Comparison of ENCODE assay signal across 8 cellular contexts in the genomic region with DNA sequence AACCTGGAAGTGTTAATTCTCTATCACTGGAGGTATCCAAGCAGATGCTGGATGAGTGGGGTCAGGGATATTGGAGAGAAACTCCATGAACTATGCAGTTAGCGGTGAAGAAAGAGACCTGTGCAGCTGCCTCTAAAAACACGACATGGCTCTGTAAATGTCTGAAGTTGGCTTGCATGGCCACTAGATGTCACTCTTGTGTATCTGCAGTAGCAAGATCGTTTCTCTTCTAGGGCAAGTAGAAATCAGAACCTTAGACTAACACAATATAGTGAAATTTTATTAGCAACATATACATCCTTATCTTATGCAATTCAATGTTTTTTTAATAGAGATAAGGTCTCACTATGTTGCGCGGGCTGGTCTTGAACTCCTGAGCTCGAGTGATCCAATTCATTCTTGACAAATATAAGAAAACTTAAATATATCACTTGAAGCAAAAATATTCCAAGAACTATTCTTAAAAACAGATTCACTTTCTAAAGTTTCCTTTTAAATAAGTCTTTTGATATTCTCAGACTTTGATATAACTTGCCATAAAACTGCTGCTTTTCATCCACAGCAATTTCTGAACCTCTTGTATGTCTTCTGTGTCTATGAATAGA. TPM values are rescaled to one million over a fixed set of nuclear protein-coding genes. Genes with fewer than 3 reads are reported as not detected.
DNase-seq lines count a peak whose midpoint lies in the region; ATAC-seq and TF ChIP-seq lines count a peak whose summit lies in the region.

No MANE protein-coding gene starts in this region.

- POLR2A ChIA-PET in HEK293 (lab: Yijun Ruan, JAX): interaction anchor here (1.2 kb wide), 1 partner anchor 236 kb away, joined by 3 read pairs; a partner anchor contains a TSS
- POLR2A ChIA-PET in activated CD4-positive, alpha-beta memory T cell treated with anti-CD3 and anti-CD28 coated beads, Interleukin-2, amount 10 ng/mL, durations not matched to agents 7 days and 5 days (lab: Charles Lee): interaction anchor here (1.3 kb wide), 1 partner anchor 15 kb away, joined by 3 read pairs; no protein-coding TSS in a partner anchor

- CTCF ChIA-PET in HEK293 (lab: Yijun Ruan, JAX): interaction anchor here (0.5 to 7.0 kb wide), 56 partner anchors 9 to 1726 kb away, joined by 3 to 99 read pairs (median 4); no protein-coding TSS in a partner anchor
- CTCF ChIA-PET in activated CD4-positive, alpha-beta memory T cell treated with anti-CD3 and anti-CD28 coated beads, Interleukin-2, amount 10 ng/mL, durations not matched to agents 7 days and 5 days (lab: Charles Lee): interaction anchor here (0.6 to 2.9 kb wide), 15 partner anchors 10 to 696 kb away, joined by 3 to 24 read pairs (median 3); no protein-coding TSS in a partner anchor

- no peak overlapping the region for H3K27ac Mint-ChIP-seq in activated CD4-positive, alpha-beta memory T cell treated with anti-CD3 and anti-CD28 coated beads, Interleukin-2, amount 10 ng/mL, durations not matched to agents 7 days and 5 days
- no peak overlapping the region for H3K27ac Mint-ChIP-seq in neural progenitor cell

- H3K4me3 ChIP-seq in HEK293 (ENCODE audit: low read depth, low read length) (no peak overlapping the region), neural progenitor cell (no peak overlapping the region)

- no peaks in the 10 kb centered on the region for H3K4me1 Mint-ChIP-seq in activated CD4-positive, alpha-beta memory T cell treated with anti-CD3 and anti-CD28 coated beads, Interleukin-2, amount 10 ng/mL, durations not matched to agents 7 days and 5 days
- no peaks in the 10 kb centered on the region for H3K4me1 Mint-ChIP-seq in neural progenitor cell

- peak; percentile 51; the same call in 1 of the 2 replicates for TF ChIP-seq CTCF in HEK293 (tag by site-specific recombination; IDR thresholded peaks at IDR 0.05)
- TF ChIP-seq CTCF in neural progenitor cell (IDR thresholded peaks at IDR 0.05): peak; percentile 91

- H3K9me3 ChIP-seq in HEK293 (ENCODE audit: control insufficient read depth, insufficient read depth, low read depth, low read length) (no peaks in the 10 kb centered on the region), neural progenitor cell (ENCODE audit: low read depth) (no peaks in the 10 kb centered on the region)

- H3K4me1 ChIP-seq in HEK293 (ENCODE audit: control insufficient read depth, insufficient read depth, low read length) (no peaks in the 10 kb centered on the region), neural progenitor cell (no peaks in the 10 kb centered on the region)

- H3K27ac ChIP-seq in HEK293 (ENCODE audit: extremely low read depth, low read depth, low read length) (no peak overlapping the region), neural progenitor cell (no peak overlapping the region)

- peaks cover 16% of the 10 kb centered on the region for H3K27me3 Mint-ChIP-seq in activated CD4-positive, alpha-beta memory T cell treated with anti-CD3 and anti-CD28 coated beads, Interleukin-2, amount 10 ng/mL, durations not matched to agents 7 days and 5 days
- H3K27me3 Mint-ChIP-seq in neural progenitor cell (ENCODE audit: insufficient read depth, low read depth): peaks cover 11% of the 10 kb centered on the region

- H3K36me3 Mint-ChIP-seq in activated CD4-positive, alpha-beta memory T cell treated with anti-CD3 and anti-CD28 coated beads, Interleukin-2, amount 10 ng/mL, durations not matched to agents 7 days and 5 days (ENCODE audit: low read depth): no peaks in the 10 kb centered on the region
- no peaks in the 10 kb centered on the region for H3K36me3 Mint-ChIP-seq in neural progenitor cell

- ATAC-seq in GM18511 (IDR thresholded peaks at IDR 0.05; ENCODE audit: unreplicated experiment): no peak
- no peak for ATAC-seq in GM18870 (IDR thresholded peaks at IDR 0.05; ENCODE audit: unreplicated experiment)

- no peaks in the 10 kb centered on the region for H3K36me3 ChIP-seq in HEK293 (ENCODE audit: control insufficient read depth in 2 of 2, insufficient read depth in 1 of 2, low read length in 2 of 2)
- no peaks in the 10 kb centered on the region for H3K36me3 ChIP-seq in neural progenitor cell

- H3K27me3 ChIP-seq in neural progenitor cell: peaks cover 53% of the 10 kb centered on the region

- no peaks in the 10 kb centered on the region for H3K79me2 ChIP-seq in neural progenitor cell (ENCODE audit: low read depth)

- DNase-seq in Caki2 (ENCODE audit: low read depth) (peak; percentile 57), NCI-H69 (lab: John Stamatoyannopoulos, UW) (peak; percentile 67), fibroblast of peridontal ligament (ENCODE audit: extremely low read depth) (peak; percentile 90), neural progenitor cell (ENCODE audit: low spot score) (peak; percentile 78)
- DNase-seq in activated CD4-positive, alpha-beta memory T cell treated with anti-CD3 and anti-CD28 coated beads, Interleukin-2, amount 10 ng/mL, durations not matched to agents 7 days and 5 days: peak; percentile 48

- H3F3A ChIP-seq in neural progenitor cell (ENCODE audit: low read depth): no peaks in the 10 kb centered on the region

- peak overlapping the region; percentile 77 for H2AFZ ChIP-seq in neural progenitor cell (replicated peaks)

- H4K20me1 ChIP-seq in neural progenitor cell (ENCODE audit: low read depth): no peaks in the 10 kb centered on the region

- H3K9ac ChIP-seq in neural progenitor cell: no peak overlapping the region

- in situ Hi-C loops in Caki2 (cut with HindIII; ENCODE audit: low pct_unique_long_range_greater_than_20kb, low sequenced_read_pairs): no loop called here

- no peaks in the 10 kb centered on the region for H3K9me3 Mint-ChIP-seq in activated CD4-positive, alpha-beta memory T cell treated with anti-CD3 and anti-CD28 coated beads, Interleukin-2, amount 10 ng/mL, durations not matched to agents 7 days and 5 days
- no peaks in the 10 kb centered on the region for H3K9me3 Mint-ChIP-seq in neural progenitor cell

- H3K4me2 ChIP-seq in neural progenitor cell: no peak overlapping the region

- H3K4me3 Mint-ChIP-seq in activated CD4-positive, alpha-beta memory T cell treated with anti-CD3 and anti-CD28 coated beads, Interleukin-2, amount 10 ng/mL, durations not matched to agents 7 days and 5 days: no peak overlapping the region
- H3K4me3 Mint-ChIP-seq in neural progenitor cell: no peak overlapping the region

TF ChIP-seq in HEK293, 187 proteins besides CTCF, POLR2A, EP300 and RAD21:
- TF ChIP-seq PRDM1 (tag by site-specific recombination; IDR thresholded peaks at IDR 0.05) (peak; percentile 79; the same call in 1 of the 2 replicates), ZNF654 (tag by site-specific recombination; IDR thresholded peaks at IDR 0.05; ENCODE audit: low read depth) (peak; percentile 93)
- TF ChIP-seq, protein P1, sequence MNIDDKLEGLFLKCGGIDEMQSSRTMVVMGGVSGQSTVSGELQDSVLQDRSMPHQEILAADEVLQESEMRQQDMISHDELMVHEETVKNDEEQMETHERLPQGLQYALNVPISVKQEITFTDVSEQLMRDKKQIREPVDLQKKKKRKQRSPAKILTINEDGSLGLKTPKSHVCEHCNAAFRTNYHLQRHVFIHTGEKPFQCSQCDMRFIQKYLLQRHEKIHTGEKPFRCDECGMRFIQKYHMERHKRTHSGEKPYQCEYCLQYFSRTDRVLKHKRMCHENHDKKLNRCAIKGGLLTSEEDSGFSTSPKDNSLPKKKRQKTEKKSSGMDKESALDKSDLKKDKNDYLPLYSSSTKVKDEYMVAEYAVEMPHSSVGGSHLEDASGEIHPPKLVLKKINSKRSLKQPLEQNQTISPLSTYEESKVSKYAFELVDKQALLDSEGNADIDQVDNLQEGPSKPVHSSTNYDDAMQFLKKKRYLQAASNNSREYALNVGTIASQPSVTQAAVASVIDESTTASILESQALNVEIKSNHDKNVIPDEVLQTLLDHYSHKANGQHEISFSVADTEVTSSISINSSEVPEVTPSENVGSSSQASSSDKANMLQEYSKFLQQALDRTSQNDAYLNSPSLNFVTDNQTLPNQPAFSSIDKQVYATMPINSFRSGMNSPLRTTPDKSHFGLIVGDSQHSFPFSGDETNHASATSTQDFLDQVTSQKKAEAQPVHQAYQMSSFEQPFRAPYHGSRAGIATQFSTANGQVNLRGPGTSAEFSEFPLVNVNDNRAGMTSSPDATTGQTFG (tag by site-specific recombination; IDR thresholded peaks at IDR 0.05; ENCODE audit: borderline replicate concordance): no peak

RNA-seq across cellular contexts. Expression of a gene that starts 2.9 kb away (rescaled TPM):
- total RNA-seq in Caki2 (2014; rRNA removed; shearing (Covaris generic); ENCODE audit: low replicate concordance): not detected in 2 replicates
- not detected for total RNA-seq in activated CD4-positive, alpha-beta memory T cell treated with anti-CD3 and anti-CD28 coated beads, Interleukin-2, amount 10 ng/mL, durations not matched to agents 7 days and 5 days
- not detected in 2 replicates for total RNA-seq in neural progenitor cell (ENCODE audit: low replicate concordance)

RNA-seq across cellular contexts. Expression of a gene that starts 45.8 kb away (rescaled TPM):
- total RNA-seq in Caki2 (2014; rRNA removed; shearing (Covaris generic); ENCODE audit: low replicate concordance): not detected in 2 replicates
- not detected for total RNA-seq in activated CD4-positive, alpha-beta memory T cell treated with anti-CD3 and anti-CD28 coated beads, Interleukin-2, amount 10 ng/mL, durations not matched to agents 7 days and 5 days
- 0.22 TPM in 1 of 2 replicates, not detected in the other for total RNA-seq in neural progenitor cell (ENCODE audit: low replicate concordance)

RNA-seq across cellular contexts. Expression of a gene that starts 49.0 kb away (rescaled TPM):
- total RNA-seq in Caki2 (2014; rRNA removed; shearing (Covaris generic); ENCODE audit: low replicate concordance): 26.7 and 36.7 TPM in 2 replicates
- not detected for total RNA-seq in activated CD4-positive, alpha-beta memory T cell treated with anti-CD3 and anti-CD28 coated beads, Interleukin-2, amount 10 ng/mL, durations not matched to agents 7 days and 5 days
- not detected in 2 replicates for total RNA-seq in neural progenitor cell (ENCODE audit: low replicate concordance)

Comparison
In these comparisons a context has a peak if more than half of its experiments do, and no peak if none do; other contexts are left out.
1. RNA of a gene that starts 49.0 kb away (total RNA-seq): 26.7 to 36.7 TPM in Caki2; not detected in activated CD4-positive, alpha-beta memory T cell treated with anti-CD3 and anti-CD28 coated beads, Interleukin-2, amount 10 ng/mL, durations not matched to agents 7 days and 5 days and not detected in neural progenitor cell; every median in the first group is over 10 times any median in the second.
2. Peak in every context shown above with its lines, with median percentiles within 50 percentile points of each other: DNase-seq.